ENCODE assay signal across 10 cellular contexts in genomic region chrX:150200820-150201287, GRCh38.
DNase-seq lines count a peak whose midpoint lies in the region; ATAC-seq and TF ChIP-seq lines count a peak whose summit lies in the region.
"Had no signal": no experiment of that assay in that cellular context is flagged by ENCODE, and none has a peak within 500 bp of the region (broad histone marks: within the 10 kb centered on the region; RNA-seq: fewer than 3 reads in every experiment).

No MANE protein-coding gene starts in this region.

- POLR2A ChIA-PET in Caco-2 (lab: Charles Lee) = no interaction called here

- H3K4me1 Mint-ChIP-seq in CD14-positive monocyte (peaks cover 26% of the 10 kb centered on the region), Caco-2 (ENCODE audit: low read depth, unreplicated experiment) (no peaks in the 10 kb centered on the region)

- H3K27me3 Mint-ChIP-seq in CD14-positive monocyte (ENCODE audit: low read depth in 3 of 3) = peaks cover 0 to 1% (median 0%) of the 10 kb centered on the region in 3 donors
- no peaks in the 10 kb centered on the region for H3K27me3 Mint-ChIP-seq in Caco-2 (ENCODE audit: insufficient read depth, unreplicated experiment)
- H3K27me3 Mint-ChIP-seq: IgD-negative memory B cell had no signal

- no peak overlapping the region for H3K4me3 ChIP-seq in body of pancreas
- H3K4me3 ChIP-seq in Caco-2 (ENCODE audit: low read depth, low read length) = no peak overlapping the region

- peak overlapping the region; percentile 68 to 98 (median 85) for H3K27ac Mint-ChIP-seq in CD14-positive monocyte
- no peak overlapping the region for H3K27ac Mint-ChIP-seq in Caco-2 (ENCODE audit: unreplicated experiment)
- H3K27ac Mint-ChIP-seq: IgD-negative memory B cell, mesothelial cell of epicardium had no signal

- CTCF ChIA-PET in Caco-2 (lab: Charles Lee) = no interaction called here

- H3K4me3 Mint-ChIP-seq in CD14-positive monocyte = no peak overlapping the region
- no peak overlapping the region for H3K4me3 Mint-ChIP-seq in Caco-2 (ENCODE audit: unreplicated experiment)
- H3K4me3 Mint-ChIP-seq: IgD-negative memory B cell, mesothelial cell of epicardium had no signal

- H3K4me1 ChIP-seq in body of pancreas = no peaks in the 10 kb centered on the region
- no peaks in the 10 kb centered on the region for H3K4me1 ChIP-seq in Caco-2

- H3K9me3 Mint-ChIP-seq in CD14-positive monocyte (peaks cover 0 to 4% (median 2%) of the 10 kb centered on the region in 7 donors), Caco-2 (ENCODE audit: unreplicated experiment) (no peaks in the 10 kb centered on the region)
- H3K9me3 Mint-ChIP-seq: IgD-negative memory B cell had no signal

- H3K36me3 ChIP-seq in body of pancreas (replicated peaks in 1 of 2; ENCODE audit: insufficient read depth in 1 of 2, low read depth in 2 of 2) = no peaks in the 10 kb centered on the region
- H3K36me3 ChIP-seq in Caco-2 (ENCODE audit: control insufficient read depth, insufficient read depth, low read length) = no peaks in the 10 kb centered on the region

- H3K36me3 Mint-ChIP-seq in CD14-positive monocyte (peaks cover 0 to 2% of the 10 kb centered on the region in 2 donors), Caco-2 (ENCODE audit: insufficient read depth, unreplicated experiment) (no peaks in the 10 kb centered on the region)
- H3K36me3 Mint-ChIP-seq: IgD-negative memory B cell, mesothelial cell of epicardium had no signal

- no peak for TF ChIP-seq POLR2A in body of pancreas (IDR thresholded peaks at IDR 0.05)

- H3K27me3 ChIP-seq in body of pancreas = no peaks in the 10 kb centered on the region
- no peaks in the 10 kb centered on the region for H3K27me3 ChIP-seq in Caco-2 (replicated peaks; ENCODE audit: control insufficient read depth, insufficient read depth, low read length)

- no peak for TF ChIP-seq CTCF in CD14-positive monocyte (IDR thresholded peaks at IDR 0.05)
- TF ChIP-seq CTCF in body of pancreas (IDR thresholded peaks at IDR 0.05) = no peak
- no peak for TF ChIP-seq CTCF in Caco-2 (IDR thresholded peaks at IDR 0.05; ENCODE audit: insufficient read depth in 1 of 2, low read depth in 1 of 2, low read length in 1 of 2, severe bottlenecking in 1 of 2, unreplicated experiment in 1 of 2)

- H3K9me3 ChIP-seq in body of pancreas (no peaks in the 10 kb centered on the region), Caco-2 (no peaks in the 10 kb centered on the region)

- 30 to 60% methylated on average over 1 to 5 of the region's 5 CpGs for WGBS in body of pancreas, 2 donors

- ATAC-seq in GM19328 (IDR thresholded peaks at IDR 0.05; ENCODE audit: unreplicated experiment) (peak; percentile 96), HG03175 (IDR thresholded peaks at IDR 0.05; ENCODE audit: unreplicated experiment) (peak; percentile 99), body of pancreas (peak; percentile 57)

- intact Hi-C loops in CD14-positive monocyte (cut with micrococcal nuclease) (loop anchor here in 1 of 2 donors (10.0 kb wide), 1 partner anchor 164 kb away; the partner anchor contains the start of gene MAMLD1), body of pancreas (cut with DNase I) (no loop called here), Caco-2 (cut with micrococcal nuclease; ENCODE audit: unreplicated experiment) (no loop called here)

- H3K27ac ChIP-seq in body of pancreas = no peak overlapping the region

- no TSS peak for BruUV-seq in Caco-2 (replicated peaks; lab: Mats Ljungman, UMichigan)

- DNase-seq in CD14-positive monocyte (ENCODE audit: low spot score) = peak; percentile 92
- peak; percentile 50 for DNase-seq in SIG-M5 (lab: John Stamatoyannopoulos, UW)
- peak; percentile 18 to 79 (median 74) for DNase-seq in body of pancreas
- DNase-seq in non-pigmented ciliary epithelial cell (ENCODE audit: low read depth) = peak; percentile 92
- no peak for DNase-seq in NCI-H774 (lab: John Stamatoyannopoulos, UW)
- no peak for DNase-seq in Caco-2

Comparison
In these comparisons a context has a peak if more than half of its experiments do, and no peak if none do; other contexts are left out.
1. DNase-seq: peak in CD14-positive monocyte (single experiment), SIG-M5 (single experiment), body of pancreas (4 of 4) and non-pigmented ciliary epithelial cell (single experiment); none in NCI-H774 (single experiment) and Caco-2 (0 of 2).
2. Peak in every context shown above with its lines, with median percentiles within 50 percentile points of each other: ATAC-seq.